10 cellular contexts compared by ENCODE assay signal in the genomic region with DNA sequence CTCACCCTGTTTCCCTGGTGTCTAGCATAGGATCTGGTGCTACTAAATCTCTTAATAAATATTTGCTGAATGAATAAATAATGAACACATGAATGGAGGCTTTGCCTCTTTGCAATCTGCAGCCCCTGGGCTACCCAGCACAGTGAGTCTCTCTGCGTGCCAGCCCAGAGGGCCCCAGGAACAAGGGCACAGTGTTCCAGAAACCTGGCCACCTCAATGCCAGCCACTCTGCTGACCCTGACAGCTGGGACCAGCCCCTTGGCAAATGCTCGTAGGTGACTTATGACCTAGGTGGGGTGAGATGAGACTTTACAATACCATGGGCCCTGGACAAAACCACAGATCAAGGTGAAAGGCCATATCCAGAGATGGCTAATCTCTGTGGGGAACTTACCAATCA. TPM values are rescaled to one million over a fixed set of nuclear protein-coding genes. Genes with fewer than 3 reads are reported as not detected.
DNase-seq lines count a peak whose midpoint lies in the region; ATAC-seq and TF ChIP-seq lines count a peak whose summit lies in the region.
"Had no signal": no experiment of that assay in that cellular context is flagged by ENCODE, and none has a peak within 500 bp of the region (broad histone marks: within the 10 kb centered on the region; RNA-seq: fewer than 3 reads in every experiment).

No MANE protein-coding gene starts in this region.

- no peaks in the 10 kb centered on the region for H3K9me3 Mint-ChIP-seq in natural killer cell treated with Interleukin-12 subunit alpha and Interleukin-12 subunit beta and Interleukin-15 and Interleukin-18, amount 100 ng/mL, for 72 hours
- H3K9me3 Mint-ChIP-seq in natural killer cell (no peaks in the 10 kb centered on the region), neural crest cell (no peaks in the 10 kb centered on the region)
- no peaks in the 10 kb centered on the region for H3K9me3 Mint-ChIP-seq in activated T-helper 2 cell treated with anti-CD3 and anti-CD28 coated beads, Interferon-gamma antibody, Interleukin-2, Interleukin-4, amounts not matched to agents 10 μg/mL and 5 μg/mL and 100 μg/mL, durations not matched to agents 14 hours and 24 hours and 36 hours
- H3K9me3 Mint-ChIP-seq: T-helper 1 cell treated with Interleukin-12 subunit alpha and Interleukin-12 subunit beta and Interleukin-4 antibody, amounts not matched to agents 30 μg/mL and 1 μg/mL, for 36 hours had no signal

- intact Hi-C loops in natural killer cell (cut with micrococcal nuclease) = no loop called here
- intact Hi-C loops in uterus (cut with DNase I; ENCODE audit: low total_unique reads) = no loop called here
- intact Hi-C loops in activated T-helper 2 cell treated with anti-CD3 and anti-CD28 coated beads, Interferon-gamma antibody, Interleukin-2, Interleukin-4, amounts not matched to agents 10 μg/mL and 5 μg/mL and 100 μg/mL, durations not matched to agents 14 hours and 24 hours and 36 hours (cut with micrococcal nuclease) = no loop called here

- H3K36me3 Mint-ChIP-seq in natural killer cell treated with Interleukin-12 subunit alpha and Interleukin-12 subunit beta and Interleukin-15 and Interleukin-18, amount 100 ng/mL, for 72 hours = peaks cover 7% of the 10 kb centered on the region
- H3K36me3 Mint-ChIP-seq in natural killer cell (peaks cover 7% of the 10 kb centered on the region), neural crest cell (ENCODE audit: low read depth) (no peaks in the 10 kb centered on the region)
- H3K36me3 Mint-ChIP-seq in activated T-helper 2 cell treated with anti-CD3 and anti-CD28 coated beads, Interferon-gamma antibody, Interleukin-2, Interleukin-4, amounts not matched to agents 10 μg/mL and 5 μg/mL and 100 μg/mL, durations not matched to agents 14 hours and 24 hours and 36 hours (ENCODE audit: low read depth) = peaks cover 52% of the 10 kb centered on the region

- ATAC-seq in natural killer cell treated with Interleukin-12 subunit alpha and Interleukin-12 subunit beta and Interleukin-15 and Interleukin-18, amount 100 ng/mL, for 72 hours = peak in 1 of 2 donors; percentile 19
- no peak for ATAC-seq in natural killer cell

- H3K27me3 ChIP-seq in duodenal mucosa (ENCODE audit: control insufficient read depth in 1 of 2, insufficient read depth in 2 of 2, low read length in 2 of 2) (no peaks in the 10 kb centered on the region), uterus (no peaks in the 10 kb centered on the region)

- no peaks in the 10 kb centered on the region for H3K27me3 Mint-ChIP-seq in natural killer cell treated with Interleukin-12 subunit alpha and Interleukin-12 subunit beta and Interleukin-15 and Interleukin-18, amount 100 ng/mL, for 72 hours
- H3K27me3 Mint-ChIP-seq in natural killer cell (ENCODE audit: low read depth in 2 of 2) (no peaks in the 10 kb centered on the region), neural crest cell (ENCODE audit: low read depth) (no peaks in the 10 kb centered on the region)
- H3K27me3 Mint-ChIP-seq in activated T-helper 2 cell treated with anti-CD3 and anti-CD28 coated beads, Interferon-gamma antibody, Interleukin-2, Interleukin-4, amounts not matched to agents 10 μg/mL and 5 μg/mL and 100 μg/mL, durations not matched to agents 14 hours and 24 hours and 36 hours (ENCODE audit: low read depth) = no peaks in the 10 kb centered on the region

- no peak for TF ChIP-seq POLR2A in uterus (IDR thresholded peaks at IDR 0.05)

- H3K9ac ChIP-seq in duodenal mucosa (ENCODE audit: low read depth in 1 of 2, low read length in 2 of 2) = no peak overlapping the region

- H3K4me1 ChIP-seq in duodenal mucosa (ENCODE audit: control insufficient read depth in 1 of 2, insufficient read depth in 2 of 2, low read length in 2 of 2) = peaks cover 11 to 21% of the 10 kb centered on the region in 2 donors
- H3K4me1 ChIP-seq in uterus = peaks cover 0 to 11% of the 10 kb centered on the region in 2 donors

- H3K9me3 ChIP-seq in duodenal mucosa (ENCODE audit: control insufficient read depth in 1 of 2, low read length in 2 of 2) (no peaks in the 10 kb centered on the region), uterus (no peaks in the 10 kb centered on the region)

- H3K27ac Mint-ChIP-seq in natural killer cell treated with Interleukin-12 subunit alpha and Interleukin-12 subunit beta and Interleukin-15 and Interleukin-18, amount 100 ng/mL, for 72 hours = peak overlapping the region; percentile 36 to 57
- H3K27ac Mint-ChIP-seq in natural killer cell (peak overlapping the region in 1 of 2 donors; percentile 52), neural crest cell (ENCODE audit: unreplicated experiment) (peak overlapping the region; percentile 71)
- no peak overlapping the region for H3K27ac Mint-ChIP-seq in activated T-helper 2 cell treated with anti-CD3 and anti-CD28 coated beads, Interferon-gamma antibody, Interleukin-2, Interleukin-4, amounts not matched to agents 10 μg/mL and 5 μg/mL and 100 μg/mL, durations not matched to agents 14 hours and 24 hours and 36 hours

- peaks cover 39 to 83% of the 10 kb centered on the region in 2 donors for H3K36me3 ChIP-seq in duodenal mucosa (ENCODE audit: control insufficient read depth in 1 of 2, insufficient read depth in 2 of 2, low read length in 2 of 2)
- no peaks in the 10 kb centered on the region for H3K36me3 ChIP-seq in uterus

- no peak overlapping the region for H3K4me3 Mint-ChIP-seq in natural killer cell treated with Interleukin-12 subunit alpha and Interleukin-12 subunit beta and Interleukin-15 and Interleukin-18, amount 100 ng/mL, for 72 hours
- H3K4me3 Mint-ChIP-seq in natural killer cell = no peak overlapping the region
- no peak overlapping the region for H3K4me3 Mint-ChIP-seq in neural crest cell
- no peak overlapping the region for H3K4me3 Mint-ChIP-seq in activated T-helper 2 cell treated with anti-CD3 and anti-CD28 coated beads, Interferon-gamma antibody, Interleukin-2, Interleukin-4, amounts not matched to agents 10 μg/mL and 5 μg/mL and 100 μg/mL, durations not matched to agents 14 hours and 24 hours and 36 hours (ENCODE audit: low read depth)
- H3K4me3 Mint-ChIP-seq: T-helper 1 cell treated with Interleukin-12 subunit alpha and Interleukin-12 subunit beta and Interleukin-4 antibody, amounts not matched to agents 30 μg/mL and 1 μg/mL, for 36 hours had no signal

- H3K4me1 Mint-ChIP-seq in natural killer cell treated with Interleukin-12 subunit alpha and Interleukin-12 subunit beta and Interleukin-15 and Interleukin-18, amount 100 ng/mL, for 72 hours (ENCODE audit: low read depth in 2 of 2) = peaks cover 0 to 10% of the 10 kb centered on the region in 2 donors
- H3K4me1 Mint-ChIP-seq in natural killer cell (no peaks in the 10 kb centered on the region), neural crest cell (no peaks in the 10 kb centered on the region)
- peaks cover 15% of the 10 kb centered on the region for H3K4me1 Mint-ChIP-seq in activated T-helper 2 cell treated with anti-CD3 and anti-CD28 coated beads, Interferon-gamma antibody, Interleukin-2, Interleukin-4, amounts not matched to agents 10 μg/mL and 5 μg/mL and 100 μg/mL, durations not matched to agents 14 hours and 24 hours and 36 hours (ENCODE audit: low read depth)

- H3K4me3 ChIP-seq in duodenal mucosa (ENCODE audit: low read depth in 1 of 2, low read length in 2 of 2) (no peak overlapping the region), uterus (no peak overlapping the region)

- TF ChIP-seq CTCF in natural killer cell (IDR thresholded peaks at IDR 0.05) (no peak), neural crest cell (conservative IDR thresholded peaks at IDR 0.05) (no peak), uterus (IDR thresholded peaks at IDR 0.05) (no peak)

- DNase-seq in natural killer cell treated with Interleukin-12 subunit alpha and Interleukin-12 subunit beta and Interleukin-15 and Interleukin-18, amount 100 ng/mL, for 72 hours (ENCODE audit: low spot score) = no peak
- DNase-seq in natural killer cell (no peak), neural crest cell (ENCODE audit: low read depth, low spot score) (no peak), uterus (no peak), DMS79 (lab: John Stamatoyannopoulos, UW) (no peak), NCI-H2196 treated with DMSO at 0.1 percent for 48 hours (lab: John Stamatoyannopoulos, UW; ENCODE audit: unreplicated experiment) (no peak)
- no peak for DNase-seq in activated T-helper 2 cell treated with anti-CD3 and anti-CD28 coated beads, Interferon-gamma antibody, Interleukin-2, Interleukin-4, amounts not matched to agents 10 μg/mL and 5 μg/mL and 100 μg/mL, durations not matched to agents 14 hours and 24 hours and 36 hours (ENCODE audit: low spot score)
- DNase-seq: activated T-cell treated with anti-CD3 and anti-CD28 coated beads, Interleukin-2, amount 50 U/mL, for 1 hour had no signal

- H3K27ac ChIP-seq in duodenal mucosa (ENCODE audit: low read depth, low read length) (peak overlapping the region; percentile 36), uterus (peak overlapping the region; percentile 64 to 66)

RNA-seq across cellular contexts. Expression of a gene that starts 31.6 kb away (rescaled TPM):
- total RNA-seq in natural killer cell treated with Interleukin-12 subunit alpha and Interleukin-12 subunit beta and Interleukin-15 and Interleukin-18, amount 100 ng/mL, for 72 hours = 10 to 100 TPM; 59.1 to 86.2 TPM
- total RNA-seq in natural killer cell = 10 to 100 TPM; 33.6 to 40.8 (median 35.4) TPM
- total RNA-seq in neural crest cell = 116 and 120 TPM in 2 replicates
- 10 to 100 TPM in 3 of 4 donors, 1 to 10 TPM in 1; 6.2 to 49.7 (median 41.7) TPM for total RNA-seq in uterus
- 87.7 and 92.4 TPM in 2 replicates for total RNA-seq in activated T-helper 2 cell treated with anti-CD3 and anti-CD28 coated beads, Interferon-gamma antibody, Interleukin-2, Interleukin-4, amounts not matched to agents 10 μg/mL and 5 μg/mL and 100 μg/mL, durations not matched to agents 14 hours and 24 hours and 36 hours

RNA-seq across cellular contexts. Expression of a gene that starts 32.0 kb away (rescaled TPM):
- total RNA-seq in natural killer cell treated with Interleukin-12 subunit alpha and Interleukin-12 subunit beta and Interleukin-15 and Interleukin-18, amount 100 ng/mL, for 72 hours = 10 to 100 TPM; 17.3 to 34.4 TPM
- total RNA-seq in natural killer cell (10 to 100 TPM; 15.9 to 20.0 (median 16.0) TPM), neural crest cell (25.3 and 26.2 TPM in 2 replicates), uterus (10 to 100 TPM; 12.0 to 47.4 (median 23.4) TPM)
- 26.0 and 26.9 TPM in 2 replicates for total RNA-seq in activated T-helper 2 cell treated with anti-CD3 and anti-CD28 coated beads, Interferon-gamma antibody, Interleukin-2, Interleukin-4, amounts not matched to agents 10 μg/mL and 5 μg/mL and 100 μg/mL, durations not matched to agents 14 hours and 24 hours and 36 hours

RNA-seq across cellular contexts. Expression of a gene that starts 39.3 kb away (rescaled TPM):
- 100 to 1,000 TPM; 102 to 124 TPM for total RNA-seq in natural killer cell treated with Interleukin-12 subunit alpha and Interleukin-12 subunit beta and Interleukin-15 and Interleukin-18, amount 100 ng/mL, for 72 hours
- total RNA-seq in natural killer cell = 100 to 1,000 TPM; 102 to 130 (median 128) TPM
- 44.6 and 45.6 TPM in 2 replicates for total RNA-seq in neural crest cell
- total RNA-seq in uterus = 10 to 100 TPM; 14.9 to 47.1 (median 24.3) TPM
- total RNA-seq in activated T-helper 2 cell treated with anti-CD3 and anti-CD28 coated beads, Interferon-gamma antibody, Interleukin-2, Interleukin-4, amounts not matched to agents 10 μg/mL and 5 μg/mL and 100 μg/mL, durations not matched to agents 14 hours and 24 hours and 36 hours = 69.8 and 74.9 TPM in 2 replicates
